1 cellular context compared by ENCODE assay signal in the genomic region with DNA sequence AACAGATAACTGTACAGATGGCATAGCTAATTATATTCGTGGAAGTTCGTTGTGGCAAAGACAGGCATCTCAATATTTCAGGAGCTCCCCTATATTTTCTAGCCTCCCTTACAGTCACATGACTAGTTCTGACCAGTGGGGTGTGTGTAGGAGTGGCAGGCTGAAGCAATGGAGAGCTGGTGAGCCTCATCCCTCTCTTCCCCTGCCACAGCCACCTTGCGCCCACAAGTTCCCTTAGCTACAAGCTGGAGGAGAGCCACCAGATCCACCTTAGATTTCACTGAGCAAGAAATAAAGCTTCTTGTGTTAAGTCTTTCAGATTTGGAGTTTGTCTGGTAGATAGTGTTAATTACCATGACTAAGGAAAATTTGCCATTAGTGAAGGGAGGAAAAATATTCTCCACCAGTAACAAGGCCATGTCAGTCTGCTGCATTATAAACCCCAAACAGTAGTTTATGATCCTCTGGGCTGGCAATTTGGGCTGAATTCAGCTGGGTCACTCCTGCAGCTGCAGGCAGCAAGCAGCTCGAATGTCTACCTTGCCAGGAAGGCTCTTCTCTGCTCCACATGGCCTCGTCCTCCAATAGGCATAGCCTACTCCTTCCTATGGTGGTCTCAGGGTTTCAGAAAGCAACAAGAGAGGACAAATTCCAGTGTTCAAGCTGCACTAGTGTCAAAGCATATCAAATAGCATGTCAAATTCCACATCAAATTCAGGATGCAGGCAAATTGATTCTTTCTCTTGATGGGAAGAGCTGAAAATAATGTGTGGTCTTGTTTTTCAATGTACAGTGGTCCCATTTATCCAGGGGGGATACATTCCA.
TF ChIP-seq lines count a peak whose summit lies in the region.

No MANE protein-coding gene starts in this region.

TF ChIP-seq in IMR-90, 13 proteins besides CTCF, POLR2A, EP300 and RAD21:
- no peak for TF ChIP-seq MXI1 (IDR thresholded peaks at IDR 0.05; ENCODE audit: borderline replicate concordance, low read depth, low read length)
- TF ChIP-seq, protein P1, sequence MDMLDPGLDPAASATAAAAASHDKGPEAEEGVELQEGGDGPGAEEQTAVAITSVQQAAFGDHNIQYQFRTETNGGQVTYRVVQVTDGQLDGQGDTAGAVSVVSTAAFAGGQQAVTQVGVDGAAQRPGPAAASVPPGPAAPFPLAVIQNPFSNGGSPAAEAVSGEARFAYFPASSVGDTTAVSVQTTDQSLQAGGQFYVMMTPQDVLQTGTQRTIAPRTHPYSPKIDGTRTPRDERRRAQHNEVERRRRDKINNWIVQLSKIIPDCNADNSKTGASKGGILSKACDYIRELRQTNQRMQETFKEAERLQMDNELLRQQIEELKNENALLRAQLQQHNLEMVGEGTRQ (IDR thresholded peaks at IDR 0.05; ENCODE audit: low read depth, low read length) = peak; percentile 35; the same call in 1 of the 2 replicates
